18 cellular contexts compared by ENCODE assay signal in the genomic region with DNA sequence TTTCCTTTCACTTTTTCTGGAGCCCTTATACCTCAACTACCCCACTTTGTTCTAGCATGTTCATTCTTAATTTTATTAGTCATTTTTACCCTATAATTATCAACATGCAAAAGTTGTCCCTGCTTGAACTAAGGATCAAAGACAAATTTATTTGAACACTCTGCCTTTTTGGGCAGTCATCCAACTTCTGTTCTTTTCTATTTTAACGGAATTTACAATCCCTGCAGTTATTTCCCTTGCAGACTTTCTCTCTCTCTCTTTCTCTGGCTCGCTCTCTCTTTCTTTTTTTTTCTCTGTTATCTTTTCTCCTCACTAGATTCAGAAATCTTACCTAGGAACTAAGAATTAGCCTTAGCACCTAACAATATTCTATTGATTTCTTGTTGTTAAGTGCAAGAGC.
"Had no signal": no experiment of that assay in that cellular context is flagged by ENCODE, and none has a peak within 500 bp of the region (broad histone marks: within the 10 kb centered on the region; RNA-seq: fewer than 3 reads in every experiment).

No MANE protein-coding gene starts in this region.

- DNase-seq: activated CD4-positive, alpha-beta memory T cell treated with anti-CD3 and anti-CD28 coated beads, Interleukin-2, amount 10 ng/mL, durations not matched to agents 7 days and 5 days; activated CD4-positive, alpha-beta T cell treated with anti-CD3 and anti-CD28 coated beads for 4 hours; activated effector memory CD4-positive, alpha-beta T cell treated with Interleukin-2 at 50 U/mL for 16 hours; activated naive CD4-positive, alpha-beta T cell treated with anti-CD3 and anti-CD28 coated beads, Interleukin-2, amount 50 U/mL, for 16 hours; activated T-cell treated with anti-CD3 and anti-CD28 coated beads, Interleukin-2, amount 50 U/mL, for 4 hours; adrenal gland; colonic mucosa; esophagus squamous epithelium; foreskin melanocyte; head of caudate nucleus; left cardiac atrium; lower lobe of right lung; midbrain; naive B cell; pancreas; T-helper 2 cell had no signal

- ATAC-seq: activated T-cell treated with anti-CD3 and anti-CD28 coated beads, Interleukin-2, amount 50 U/mL, for 4 hours; left cardiac atrium; lower lobe of right lung; pancreas; stimulated activated effector memory CD8-positive, alpha-beta T cell treated with anti-CD3 and anti-CD28 coated beads, Interleukin-12 subunit alpha, Interleukin-12 subunit beta, amount 100 ng/mL, for 72 hours; WTC11 had no signal

- H3K27ac ChIP-seq: adrenal gland, colonic mucosa, esophagus squamous epithelium, lower lobe of right lung, pancreas had no signal

- H3K4me3 ChIP-seq: adrenal gland, colonic mucosa, esophagus squamous epithelium, lower lobe of right lung, pancreas had no signal

- H3K36me3 ChIP-seq: adrenal gland, colonic mucosa, esophagus squamous epithelium, lower lobe of right lung, pancreas had no signal

- H3K9me3 ChIP-seq: adrenal gland, colonic mucosa, esophagus squamous epithelium, lower lobe of right lung, pancreas had no signal
